19 cellular contexts compared by ENCODE assay signal in genomic region chr5:135694016-135694415, GRCh38.
A peak's percentile ranks its signal among the peaks of the same experiment; 100 is the strongest.
DNase-seq lines count a peak whose midpoint lies in the region; ATAC-seq and TF ChIP-seq lines count a peak whose summit lies in the region.
"Had no signal": no experiment of that assay in that cellular context is flagged by ENCODE, and none has a peak within 500 bp of the region (broad histone marks: within the 10 kb centered on the region; RNA-seq: fewer than 3 reads in every experiment).

No MANE protein-coding gene starts in this region.

- no peak for TF ChIP-seq CTCF in esophagus squamous epithelium (IDR thresholded peaks at IDR 0.05)
- no peak for TF ChIP-seq CTCF in WTC11 (IDR thresholded peaks at IDR 0.05)

- H3K9me3 Mint-ChIP-seq in WTC11 = no peaks in the 10 kb centered on the region

- peak overlapping the region; percentile 12 to 64 (median 48) for H3K27ac ChIP-seq in esophagus squamous epithelium
- H3K27ac ChIP-seq: A549, HL-60 had no signal

- CTCF ChIA-PET in WTC11 (lab: Charles Lee) = no interaction called here
- CTCF ChIA-PET in HEK293T (lab: Yijun Ruan, JAX) = no interaction called here

- DNase-seq in HT-29 (ENCODE audit: low spot score) (peak; percentile 19), SW480 (ENCODE audit: low spot score) (peak; percentile 56), esophagus squamous epithelium (lab: John Stamatoyannopoulos, UW) (no peak), sciatic nerve (ENCODE audit: low spot score) (no peak), WTC11 (ENCODE audit: low spot score) (no peak), AG08396 (ENCODE audit: low spot score) (no peak), HEK293T (ENCODE audit: extremely low spot score) (no peak)
- DNase-seq: CD4-positive, CD25-positive, alpha-beta regulatory T cell; H7; KBM-7; NCI-H1105 treated with DMSO at 0.1 percent for 48 hours; NCI-H2029 treated with DMSO at 0.1 percent for 48 hours; NCI-H345; NCI-H774; OCI-M1; Right ventricle myocardium superior had no signal

- no peaks in the 10 kb centered on the region for H3K9me3 ChIP-seq in esophagus squamous epithelium
- H3K9me3 ChIP-seq: A549 had no signal

- no peak overlapping the region for H3K4me3 Mint-ChIP-seq in WTC11
- H3K4me3 Mint-ChIP-seq: CD4-positive, CD25-positive, alpha-beta regulatory T cell had no signal

- H3K36me3 Mint-ChIP-seq in WTC11 = no peaks in the 10 kb centered on the region
- H3K36me3 Mint-ChIP-seq: CD4-positive, CD25-positive, alpha-beta regulatory T cell had no signal

- H3K27me3 ChIP-seq in esophagus squamous epithelium = peaks cover 0 to 6% (median 0%) of the 10 kb centered on the region in 4 donors

- H3K36me3 ChIP-seq in esophagus squamous epithelium = no peaks in the 10 kb centered on the region

- H3K4me1 ChIP-seq in esophagus squamous epithelium = peaks cover 8 to 39% (median 11%) of the 10 kb centered on the region in 3 donors
- H3K4me1 ChIP-seq: A549 had no signal

- H3K4me3 ChIP-seq in esophagus squamous epithelium = no peak overlapping the region
- H3K4me3 ChIP-seq: A549 had no signal

- intact Hi-C loops in esophagus squamous epithelium (cut with DNase I) (no loop called here), sciatic nerve (cut with DNase I) (no loop called here)

- H3K27ac Mint-ChIP-seq in WTC11 = no peak overlapping the region
- H3K27ac Mint-ChIP-seq: CD4-positive, CD25-positive, alpha-beta regulatory T cell had no signal

- no peak for TF ChIP-seq POLR2A in esophagus squamous epithelium (IDR thresholded peaks at IDR 0.05)

- POLR2A ChIA-PET in WTC11 (lab: Charles Lee) = no interaction called here
- POLR2A ChIA-PET in HEK293T (lab: Yijun Ruan, JAX) = no interaction called here

- ATAC-seq in sciatic nerve (peak; percentile 11), WTC11 (no peak), SK-N-SH treated with all-trans-retinoic acid at 6 μM for 48 hours (no peak)
- ATAC-seq: A549 had no signal

- WGBS in esophagus squamous epithelium, 2 donors = 30 to 32% methylated on average over 6 to 8 of the region's 8 CpGs

- peaks cover 5% of the 10 kb centered on the region; the same call in 1 of the 2 replicates for H3K27me3 Mint-ChIP-seq in WTC11 (ENCODE audit: low read depth)

- peaks cover 5% of the 10 kb centered on the region; the same call in 1 of the 2 replicates for H3K4me1 Mint-ChIP-seq in WTC11
- H3K4me1 Mint-ChIP-seq: CD4-positive, CD25-positive, alpha-beta regulatory T cell had no signal

TF ChIP-seq in WTC11, 78 proteins besides CTCF, POLR2A, EP300 and RAD21 (continues in another document):
- TF ChIP-seq TP53 (CRISPR knock-in tag; IDR thresholded peaks at IDR 0.05) = no peak
- TF ChIP-seq ZMAT4 (CRISPR knock-in tag; IDR thresholded peaks at IDR 0.05) = no peak
- no peak for TF ChIP-seq ZNF671 (CRISPR knock-in tag; IDR thresholded peaks at IDR 0.05)
- TF ChIP-seq KAT7 (CRISPR knock-in tag; IDR thresholded peaks at IDR 0.05; ENCODE audit: borderline replicate concordance) = no peak
- no peak for TF ChIP-seq ZNF232 (CRISPR knock-in tag; IDR thresholded peaks at IDR 0.05)
- no peak for TF ChIP-seq IRF1 (CRISPR knock-in tag; IDR thresholded peaks at IDR 0.05)
- TF ChIP-seq HMGA2 (CRISPR knock-in tag; IDR thresholded peaks at IDR 0.05) = no peak

TF ChIP-seq in HEK293T, 16 proteins besides CTCF, POLR2A, EP300 and RAD21:
- no peak for TF ChIP-seq FOXM1 (IDR thresholded peaks at IDR 0.05; ENCODE audit: borderline replicate concordance)
- TF ChIP-seq ZNF384 (IDR thresholded peaks at IDR 0.05) = no peak
- no peak for TF ChIP-seq SP1 (IDR thresholded peaks at IDR 0.05)
- no peak for TF ChIP-seq TARDBP (IDR thresholded peaks at IDR 0.05)
- TF ChIP-seq BHLHE40 (IDR thresholded peaks at IDR 0.05; ENCODE audit: borderline replicate concordance) = no peak
- no peak for TF ChIP-seq LEF1 (IDR thresholded peaks at IDR 0.05; ENCODE audit: borderline replicate concordance)
- TF ChIP-seq PKNOX1 (IDR thresholded peaks at IDR 0.05) = no peak
- no peak for TF ChIP-seq CTBP1 (IDR thresholded peaks at IDR 0.05; ENCODE audit: borderline replicate concordance)
- TF ChIP-seq FOXK2 (IDR thresholded peaks at IDR 0.05) = no peak
- no peak for TF ChIP-seq NFRKB (IDR thresholded peaks at IDR 0.05)
- TF ChIP-seq FOXA1 (IDR thresholded peaks at IDR 0.05) = no peak
TF ChIP-seq in HEK293T: peak in this region for 0.

TF ChIP-seq in SK-N-SH treated with all-trans-retinoic acid at 6 μM for 48 hours, 23 proteins besides CTCF, POLR2A, EP300 and RAD21:
- TF ChIP-seq PPARA (CRISPR knock-in tag; IDR thresholded peaks at IDR 0.05; ENCODE audit: borderline replicate concordance) = no peak
- no peak for TF ChIP-seq ZFP3 (CRISPR knock-in tag; IDR thresholded peaks at IDR 0.05)
- TF ChIP-seq OSR1 (CRISPR knock-in tag; IDR thresholded peaks at IDR 0.05) = no peak
- no peak for TF ChIP-seq TCF4 (CRISPR knock-in tag; IDR thresholded peaks at IDR 0.05; ENCODE audit: borderline replicate concordance)
- TF ChIP-seq CSRNP3 (CRISPR knock-in tag; IDR thresholded peaks at IDR 0.05) = no peak
- TF ChIP-seq PATZ1 (CRISPR knock-in tag; IDR thresholded peaks at IDR 0.05; ENCODE audit: borderline replicate concordance) = no peak
- TF ChIP-seq ESRRG (CRISPR knock-in tag; IDR thresholded peaks at IDR 0.05) = no peak
- no peak for TF ChIP-seq BACH2 (CRISPR knock-in tag; IDR thresholded peaks at IDR 0.05; ENCODE audit: borderline replicate concordance)
- TF ChIP-seq SNAI2 (CRISPR knock-in tag; IDR thresholded peaks at IDR 0.05) = no peak
- TF ChIP-seq ISL1 (CRISPR knock-in tag; IDR thresholded peaks at IDR 0.05) = no peak
- TF ChIP-seq ZFP30 (CRISPR knock-in tag; IDR thresholded peaks at IDR 0.05) = no peak

Comparison
In these comparisons a context has a peak if more than half of its experiments do, and no peak if none do; other contexts are left out.
1. DNase-seq: peak in HT-29 (single experiment) and SW480 (single experiment); none in esophagus squamous epithelium (single experiment), sciatic nerve (single experiment), WTC11 (single experiment), AG08396 (single experiment) and HEK293T (single experiment).